11 cellular contexts compared by ENCODE assay signal in genomic region chr19:55409179-55409578, GRCh38. TPM values are rescaled to one million over a fixed set of nuclear protein-coding genes. Genes with fewer than 3 reads are reported as not detected.
A peak's percentile ranks its signal among the peaks of the same experiment; 100 is the strongest.
DNase-seq lines count a peak whose midpoint lies in the region; ATAC-seq and TF ChIP-seq lines count a peak whose summit lies in the region.
"Not testable (repeated sequence)": the region's sequence is repeated elsewhere in the genome, so short reads cannot be mapped to it uniquely, and the experiment has no call there.
"Had no signal": no experiment of that assay in that cellular context is flagged by ENCODE, and none has a peak within 500 bp of the region (broad histone marks: within the 10 kb centered on the region; RNA-seq: fewer than 3 reads in every experiment).

No MANE protein-coding gene starts in this region.

- peaks cover 29% of the 10 kb centered on the region for H3K27me3 Mint-ChIP-seq in Calu3 (ENCODE audit: unreplicated experiment)
- not testable (repeated sequence) for H3K27me3 Mint-ChIP-seq in T-helper 1 cell treated with Interleukin-12 subunit alpha and Interleukin-12 subunit beta and Interleukin-4 antibody, amounts not matched to agents 30 μg/mL and 1 μg/mL, for 36 hours (ENCODE audit: low read depth); activated T-helper 1 cell treated with anti-CD3 and anti-CD28 coated beads, Interleukin-12 subunit alpha, Interleukin-12 subunit beta, Interleukin-2, Interleukin-4 antibody, amounts not matched to agents 30 ng/mL and 10 ng/mL and 1 ng/mL, durations not matched to agents 14 hours and 24 hours and 36 hours (ENCODE audit: insufficient read depth); central memory CD8-positive, alpha-beta T cell; natural killer cell treated with Interleukin-12 subunit alpha and Interleukin-12 subunit beta and Interleukin-15 and Interleukin-18, amount 100 ng/mL, for 72 hours

- peaks cover 49% of the 10 kb centered on the region for H3K36me3 Mint-ChIP-seq in Calu3 (ENCODE audit: insufficient read depth, unreplicated experiment)
- H3K36me3 Mint-ChIP-seq in T-helper 1 cell treated with Interleukin-12 subunit alpha and Interleukin-12 subunit beta and Interleukin-4 antibody, amounts not matched to agents 30 μg/mL and 1 μg/mL, for 36 hours (ENCODE audit: low read depth) = peaks cover 20% of the 10 kb centered on the region
- H3K36me3 Mint-ChIP-seq in activated T-helper 1 cell treated with anti-CD3 and anti-CD28 coated beads, Interleukin-12 subunit alpha, Interleukin-12 subunit beta, Interleukin-2, Interleukin-4 antibody, amounts not matched to agents 30 ng/mL and 10 ng/mL and 1 ng/mL, durations not matched to agents 14 hours and 24 hours and 36 hours (ENCODE audit: low read depth) = peaks cover 25% of the 10 kb centered on the region
- peaks cover 22% of the 10 kb centered on the region for H3K36me3 Mint-ChIP-seq in central memory CD8-positive, alpha-beta T cell (ENCODE audit: insufficient read depth)
- H3K36me3 Mint-ChIP-seq in natural killer cell treated with Interleukin-12 subunit alpha and Interleukin-12 subunit beta and Interleukin-15 and Interleukin-18, amount 100 ng/mL, for 72 hours = peaks cover 14% of the 10 kb centered on the region

- H3K4me3 Mint-ChIP-seq in Calu3 (ENCODE audit: low read depth, unreplicated experiment); T-helper 1 cell treated with Interleukin-12 subunit alpha and Interleukin-12 subunit beta and Interleukin-4 antibody, amounts not matched to agents 30 μg/mL and 1 μg/mL, for 36 hours: not testable (repeated sequence)
- peak overlapping the region; percentile 93 for H3K4me3 Mint-ChIP-seq in activated T-helper 1 cell treated with anti-CD3 and anti-CD28 coated beads, Interleukin-12 subunit alpha, Interleukin-12 subunit beta, Interleukin-2, Interleukin-4 antibody, amounts not matched to agents 30 ng/mL and 10 ng/mL and 1 ng/mL, durations not matched to agents 14 hours and 24 hours and 36 hours
- H3K4me3 Mint-ChIP-seq in central memory CD8-positive, alpha-beta T cell = peak overlapping the region; percentile 82
- peak overlapping the region; percentile 96 for H3K4me3 Mint-ChIP-seq in natural killer cell treated with Interleukin-12 subunit alpha and Interleukin-12 subunit beta and Interleukin-15 and Interleukin-18, amount 100 ng/mL, for 72 hours

- peak overlapping the region; percentile 96 for H3K27ac Mint-ChIP-seq in Calu3 (ENCODE audit: unreplicated experiment)
- peak overlapping the region; percentile 73 for H3K27ac Mint-ChIP-seq in T-helper 1 cell treated with Interleukin-12 subunit alpha and Interleukin-12 subunit beta and Interleukin-4 antibody, amounts not matched to agents 30 μg/mL and 1 μg/mL, for 36 hours
- peak overlapping the region; percentile 71 for H3K27ac Mint-ChIP-seq in activated T-helper 1 cell treated with anti-CD3 and anti-CD28 coated beads, Interleukin-12 subunit alpha, Interleukin-12 subunit beta, Interleukin-2, Interleukin-4 antibody, amounts not matched to agents 30 ng/mL and 10 ng/mL and 1 ng/mL, durations not matched to agents 14 hours and 24 hours and 36 hours
- H3K27ac Mint-ChIP-seq in central memory CD8-positive, alpha-beta T cell (ENCODE audit: low read depth) = not testable (repeated sequence)
- H3K27ac Mint-ChIP-seq in natural killer cell treated with Interleukin-12 subunit alpha and Interleukin-12 subunit beta and Interleukin-15 and Interleukin-18, amount 100 ng/mL, for 72 hours = peak overlapping the region in 1 of 2 donors; percentile 95

- CTCF ChIA-PET in Calu3 (lab: Charles Lee) = interaction anchor here (0.7 kb wide), 1 partner anchor 218 kb away, joined by 6 read pairs; no protein-coding TSS in a partner anchor

- not testable (repeated sequence) for DNase-seq in Calu3; activated T-helper 1 cell treated with anti-CD3 and anti-CD28 coated beads, Interleukin-12 subunit alpha, Interleukin-12 subunit beta, Interleukin-2, Interleukin-4 antibody, amounts not matched to agents 30 ng/mL and 10 ng/mL and 1 ng/mL, durations not matched to agents 14 hours and 24 hours and 36 hours (ENCODE audit: low spot score); central memory CD8-positive, alpha-beta T cell (ENCODE audit: low spot score in 2 of 2); natural killer cell treated with Interleukin-12 subunit alpha and Interleukin-12 subunit beta and Interleukin-15 and Interleukin-18, amount 100 ng/mL, for 72 hours (ENCODE audit: low spot score)

- BruUV-seq in Calu3 (replicated peaks; lab: Mats Ljungman, UMichigan) = not testable (repeated sequence)

- H3K4me1 Mint-ChIP-seq in Calu3 (ENCODE audit: low read depth, unreplicated experiment) = peaks cover 17% of the 10 kb centered on the region
- peaks cover 22% of the 10 kb centered on the region for H3K4me1 Mint-ChIP-seq in T-helper 1 cell treated with Interleukin-12 subunit alpha and Interleukin-12 subunit beta and Interleukin-4 antibody, amounts not matched to agents 30 μg/mL and 1 μg/mL, for 36 hours (ENCODE audit: low read depth)
- H3K4me1 Mint-ChIP-seq in activated T-helper 1 cell treated with anti-CD3 and anti-CD28 coated beads, Interleukin-12 subunit alpha, Interleukin-12 subunit beta, Interleukin-2, Interleukin-4 antibody, amounts not matched to agents 30 ng/mL and 10 ng/mL and 1 ng/mL, durations not matched to agents 14 hours and 24 hours and 36 hours (ENCODE audit: low read depth) = peaks cover 26% of the 10 kb centered on the region
- peaks cover 26% of the 10 kb centered on the region for H3K4me1 Mint-ChIP-seq in central memory CD8-positive, alpha-beta T cell
- H3K4me1 Mint-ChIP-seq in natural killer cell treated with Interleukin-12 subunit alpha and Interleukin-12 subunit beta and Interleukin-15 and Interleukin-18, amount 100 ng/mL, for 72 hours (ENCODE audit: low read depth in 2 of 2) = peaks cover 28% of the 10 kb centered on the region in 2 donors

- H3K9me3 Mint-ChIP-seq in Calu3 (ENCODE audit: low read depth, unreplicated experiment); central memory CD8-positive, alpha-beta T cell; natural killer cell treated with Interleukin-12 subunit alpha and Interleukin-12 subunit beta and Interleukin-15 and Interleukin-18, amount 100 ng/mL, for 72 hours: not testable (repeated sequence)
- peaks cover 12% of the 10 kb centered on the region for H3K9me3 Mint-ChIP-seq in T-helper 1 cell treated with Interleukin-12 subunit alpha and Interleukin-12 subunit beta and Interleukin-4 antibody, amounts not matched to agents 30 μg/mL and 1 μg/mL, for 36 hours
- peaks cover 13% of the 10 kb centered on the region for H3K9me3 Mint-ChIP-seq in activated T-helper 1 cell treated with anti-CD3 and anti-CD28 coated beads, Interleukin-12 subunit alpha, Interleukin-12 subunit beta, Interleukin-2, Interleukin-4 antibody, amounts not matched to agents 30 ng/mL and 10 ng/mL and 1 ng/mL, durations not matched to agents 14 hours and 24 hours and 36 hours

- not testable (repeated sequence) for TF ChIP-seq CTCF in Calu3 (IDR thresholded peaks at IDR 0.05; ENCODE audit: unreplicated experiment)

- intact Hi-C loops in Calu3 (cut with micrococcal nuclease; ENCODE audit: unreplicated experiment) = not testable (repeated sequence)
- intact Hi-C loops in activated T-helper 1 cell treated with anti-CD3 and anti-CD28 coated beads, Interleukin-12 subunit alpha, Interleukin-12 subunit beta, Interleukin-2, Interleukin-4 antibody, amounts not matched to agents 30 ng/mL and 10 ng/mL and 1 ng/mL, durations not matched to agents 14 hours and 24 hours and 36 hours (cut with micrococcal nuclease) = loop anchor here (5.0 kb wide), 2 partner anchors 233 to 327 kb away; partner anchors contain the start of genes ZNF580 and ZNF581

- not testable (repeated sequence) for ATAC-seq in central memory CD8-positive, alpha-beta T cell (replicated peaks; ENCODE audit: extremely low read depth, poor library complexity, severe bottlenecking); natural killer cell treated with Interleukin-12 subunit alpha and Interleukin-12 subunit beta and Interleukin-15 and Interleukin-18, amount 100 ng/mL, for 72 hours

RNA-seq across cellular contexts. Expression of gene UBE2S, which starts 1.6 kb away (rescaled TPM):
- total RNA-seq in Calu3 (2022) = 239 and 287 TPM in 2 replicates
- total RNA-seq in activated T-helper 1 cell treated with anti-CD3 and anti-CD28 coated beads, Interleukin-12 subunit alpha, Interleukin-12 subunit beta, Interleukin-2, Interleukin-4 antibody, amounts not matched to agents 30 ng/mL and 10 ng/mL and 1 ng/mL, durations not matched to agents 14 hours and 24 hours and 36 hours = 224 and 225 TPM in 2 replicates
- total RNA-seq in natural killer cell treated with Interleukin-12 subunit alpha and Interleukin-12 subunit beta and Interleukin-15 and Interleukin-18, amount 100 ng/mL, for 72 hours = 100 to 1,000 TPM; 247 to 423 TPM

RNA-seq across cellular contexts. Expression of gene RPL28, which starts 23.4 kb away (rescaled TPM):
- 1,462 and 1,520 TPM in 2 replicates for total RNA-seq in Calu3 (2022)
- total RNA-seq in activated T-helper 1 cell treated with anti-CD3 and anti-CD28 coated beads, Interleukin-12 subunit alpha, Interleukin-12 subunit beta, Interleukin-2, Interleukin-4 antibody, amounts not matched to agents 30 ng/mL and 10 ng/mL and 1 ng/mL, durations not matched to agents 14 hours and 24 hours and 36 hours = 1,835 and 1,847 TPM in 2 replicates
- total RNA-seq in natural killer cell treated with Interleukin-12 subunit alpha and Interleukin-12 subunit beta and Interleukin-15 and Interleukin-18, amount 100 ng/mL, for 72 hours = 1,000 to 10,000 TPM; 1,106 to 1,518 TPM

RNA-seq across cellular contexts. Expression of gene TMEM238, which starts 25.1 kb away (rescaled TPM):
- total RNA-seq in Calu3 (2022) = 38.8 and 49.4 TPM in 2 replicates
- total RNA-seq in activated T-helper 1 cell treated with anti-CD3 and anti-CD28 coated beads, Interleukin-12 subunit alpha, Interleukin-12 subunit beta, Interleukin-2, Interleukin-4 antibody, amounts not matched to agents 30 ng/mL and 10 ng/mL and 1 ng/mL, durations not matched to agents 14 hours and 24 hours and 36 hours = 9.7 and 10.6 TPM in 2 replicates
- 1 to 10 TPM; 5.2 to 8.3 TPM for total RNA-seq in natural killer cell treated with Interleukin-12 subunit alpha and Interleukin-12 subunit beta and Interleukin-15 and Interleukin-18, amount 100 ng/mL, for 72 hours
- total RNA-seq: H4, occipital lobe, RPMI7951 had no signal

RNA-seq across cellular contexts. Expression of gene TMEM190, which starts 32.6 kb away (rescaled TPM):
- not detected in 2 replicates for total RNA-seq in Calu3 (2022)
- total RNA-seq in activated T-helper 1 cell treated with anti-CD3 and anti-CD28 coated beads, Interleukin-12 subunit alpha, Interleukin-12 subunit beta, Interleukin-2, Interleukin-4 antibody, amounts not matched to agents 30 ng/mL and 10 ng/mL and 1 ng/mL, durations not matched to agents 14 hours and 24 hours and 36 hours = not detected in 2 replicates
- total RNA-seq in natural killer cell treated with Interleukin-12 subunit alpha and Interleukin-12 subunit beta and Interleukin-15 and Interleukin-18, amount 100 ng/mL, for 72 hours = not detected
- total RNA-seq: foreskin keratinocyte, H4, left ventricle myocardium inferior, occipital lobe, RPMI7951, spleen had no signal

RNA-seq across cellular contexts. Expression of gene SHISA7, which starts 33.9 kb away (rescaled TPM):
- total RNA-seq in Calu3 (2022) = not detected in 2 replicates
- total RNA-seq in activated T-helper 1 cell treated with anti-CD3 and anti-CD28 coated beads, Interleukin-12 subunit alpha, Interleukin-12 subunit beta, Interleukin-2, Interleukin-4 antibody, amounts not matched to agents 30 ng/mL and 10 ng/mL and 1 ng/mL, durations not matched to agents 14 hours and 24 hours and 36 hours = not detected in 2 replicates
- not detected for total RNA-seq in natural killer cell treated with Interleukin-12 subunit alpha and Interleukin-12 subunit beta and Interleukin-15 and Interleukin-18, amount 100 ng/mL, for 72 hours
- total RNA-seq: foreskin keratinocyte, H4, left ventricle myocardium inferior had no signal
